21 cellular contexts compared by ENCODE assay signal in the genomic region with DNA sequence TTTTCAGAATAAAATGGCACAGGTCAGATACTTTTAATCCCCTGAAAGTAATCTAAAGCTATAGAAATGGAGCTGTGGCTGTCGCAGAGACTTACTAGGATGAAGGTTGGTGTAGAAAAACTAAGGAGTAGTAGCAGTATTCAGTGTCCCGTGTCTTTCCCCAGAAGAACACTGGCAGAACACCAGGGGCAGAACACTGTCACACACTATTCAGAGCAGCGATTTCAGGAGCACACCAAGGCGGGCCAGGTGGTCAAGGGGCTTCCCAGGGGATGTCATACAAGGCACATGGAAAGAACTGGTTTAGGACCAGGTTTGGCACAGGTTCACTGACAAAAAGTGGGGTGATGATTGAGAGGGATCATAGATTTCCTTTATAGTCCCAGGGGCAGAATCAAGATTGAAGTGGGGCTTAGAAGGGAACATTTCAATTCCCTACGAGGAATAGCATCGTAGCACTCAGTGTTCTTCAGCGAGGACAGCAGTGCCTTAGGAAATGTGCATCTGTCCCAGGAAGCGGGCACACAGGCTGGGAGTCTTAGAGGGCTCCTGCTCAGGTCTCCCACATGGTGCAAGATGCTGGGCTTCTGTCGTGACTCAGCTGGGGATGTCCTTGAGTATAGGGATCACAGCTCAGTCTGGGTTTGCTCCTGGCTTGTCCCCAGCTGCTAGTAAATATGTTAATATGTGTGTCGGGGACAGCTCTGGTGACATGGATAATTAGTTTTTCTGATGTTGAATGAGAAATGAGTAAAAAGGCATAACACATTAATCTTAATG.
"Had no signal": no experiment of that assay in that cellular context is flagged by ENCODE, and none has a peak within 500 bp of the region (broad histone marks: within the 10 kb centered on the region; RNA-seq: fewer than 3 reads in every experiment).

No MANE protein-coding gene starts in this region.

- H3K27me3 ChIP-seq: heart left ventricle, sigmoid colon, upper lobe of left lung had no signal

- H3K27ac ChIP-seq: heart left ventricle, parathyroid adenoma, sigmoid colon, thoracic aorta, upper lobe of left lung, VCaP had no signal

- DNase-seq: activated CD4-positive, alpha-beta memory T cell treated with anti-CD3 and anti-CD28 coated beads, Interleukin-2, amount 10 ng/mL, durations not matched to agents 7 days and 5 days; activated CD4-positive, alpha-beta T cell treated with anti-CD3 and anti-CD28 coated beads, Interleukin-2, amount 10 ng/mL, durations not matched to agents 24 days and 14 days; central memory CD4-positive, alpha-beta T cell; effector memory CD4-positive, alpha-beta T cell; heart left ventricle; islet precursor cell; left cardiac atrium; mesendoderm; mucosa of descending colon; nucleus accumbens; sigmoid colon; stimulated activated CD4-positive, alpha-beta T cell treated with anti-CD3 and anti-CD28 coated beads, Interleukin-4, amount 100 ng/mL, for 24 hours; stimulated activated naive CD4-positive, alpha-beta T cell treated with Interleukin-2 at 50 U/mL for 16 hours; T-helper 2 cell; upper lobe of left lung had no signal

- H3K27ac Mint-ChIP-seq: activated CD4-positive, alpha-beta memory T cell treated with anti-CD3 and anti-CD28 coated beads, Interleukin-2, amount 10 ng/mL, durations not matched to agents 7 days and 5 days; activated CD4-positive, alpha-beta T cell treated with anti-CD3 and anti-CD28 coated beads, Interleukin-2, amount 10 ng/mL, durations not matched to agents 24 days and 14 days; activated naive CD4-positive, alpha-beta T cell treated with anti-CD3 and anti-CD28 coated beads, Interleukin-2, amount 50 U/mL, for 72 hours had no signal

- H3K4me3 Mint-ChIP-seq: activated CD4-positive, alpha-beta memory T cell treated with anti-CD3 and anti-CD28 coated beads, Interleukin-2, amount 10 ng/mL, durations not matched to agents 7 days and 5 days; activated CD4-positive, alpha-beta T cell treated with anti-CD3 and anti-CD28 coated beads, Interleukin-2, amount 10 ng/mL, durations not matched to agents 24 days and 14 days had no signal

- H3K9me3 ChIP-seq: heart left ventricle, mucosa of descending colon, sigmoid colon, thoracic aorta, upper lobe of left lung had no signal

- H3K27me3 Mint-ChIP-seq: activated CD4-positive, alpha-beta memory T cell treated with anti-CD3 and anti-CD28 coated beads, Interleukin-2, amount 10 ng/mL, durations not matched to agents 7 days and 5 days; activated CD4-positive, alpha-beta T cell treated with anti-CD3 and anti-CD28 coated beads, Interleukin-2, amount 10 ng/mL, durations not matched to agents 24 days and 14 days had no signal

- ATAC-seq: activated CD4-positive, CD25-positive, alpha-beta regulatory T cell treated with anti-CD3 and anti-CD28 coated beads, Interleukin-2, amount 50 U/mL, for 24 hours; activated naive CD4-positive, alpha-beta T cell treated with anti-CD3 and anti-CD28 coated beads, Interleukin-2, amount 50 U/mL, for 72 hours; esophagus mucosa; heart left ventricle; mucosa of descending colon had no signal

- H3K36me3 ChIP-seq: sigmoid colon, thoracic aorta had no signal

- H3K4me1 ChIP-seq: sigmoid colon had no signal

- H3K9ac ChIP-seq: parathyroid adenoma had no signal

- H2AFZ ChIP-seq: parathyroid adenoma had no signal

- H3K4me3 ChIP-seq: heart left ventricle, mucosa of descending colon, sigmoid colon, thoracic aorta, upper lobe of left lung had no signal

- H3K9me3 Mint-ChIP-seq: activated CD4-positive, alpha-beta memory T cell treated with anti-CD3 and anti-CD28 coated beads, Interleukin-2, amount 10 ng/mL, durations not matched to agents 7 days and 5 days; activated CD4-positive, alpha-beta T cell treated with anti-CD3 and anti-CD28 coated beads, Interleukin-2, amount 10 ng/mL, durations not matched to agents 24 days and 14 days; activated naive CD4-positive, alpha-beta T cell treated with anti-CD3 and anti-CD28 coated beads, Interleukin-2, amount 50 U/mL, for 72 hours had no signal
